In genomic region chr10:110870823-110871235, GRCh38 we compare ENCODE assay signal across 8 cellular contexts. TPM values are rescaled to one million over a fixed set of nuclear protein-coding genes. Genes with fewer than 3 reads are reported as not detected.
DNase-seq lines count a peak whose midpoint lies in the region; ATAC-seq, FAIRE-seq and TF ChIP-seq lines count a peak whose summit lies in the region.

No MANE protein-coding gene starts in this region.

- ATAC-seq in activated CD8-positive, alpha-beta T cell treated with anti-CD3 and anti-CD28 coated beads, Interleukin-2, amount 10 ng/mL, durations not matched to agents 7 days and 5 days = no peak

- peak overlapping the region; percentile 96 for H3K27ac Mint-ChIP-seq in activated CD8-positive, alpha-beta T cell treated with anti-CD3 and anti-CD28 coated beads, Interleukin-2, amount 10 ng/mL, durations not matched to agents 7 days and 5 days

- H3K4me3 ChIP-seq in iPS-18a (ENCODE audit: low read length) = peak overlapping the region; percentile 65
- H3K4me3 ChIP-seq in stomach = peak overlapping the region; percentile 85 to 96 (median 86)

- H3K9me3 ChIP-seq in iPS-18a (ENCODE audit: control insufficient read depth, low read depth, low read length) = no peaks in the 10 kb centered on the region
- H3K9me3 ChIP-seq in stomach = no peaks in the 10 kb centered on the region

- H3K4me1 Mint-ChIP-seq in activated CD8-positive, alpha-beta T cell treated with anti-CD3 and anti-CD28 coated beads, Interleukin-2, amount 10 ng/mL, durations not matched to agents 7 days and 5 days (ENCODE audit: low read depth) = peaks cover 71% of the 10 kb centered on the region

- no peaks in the 10 kb centered on the region for H3K9me3 Mint-ChIP-seq in activated CD8-positive, alpha-beta T cell treated with anti-CD3 and anti-CD28 coated beads, Interleukin-2, amount 10 ng/mL, durations not matched to agents 7 days and 5 days (ENCODE audit: insufficient read depth)

- no peaks in the 10 kb centered on the region for H3K27me3 Mint-ChIP-seq in activated CD8-positive, alpha-beta T cell treated with anti-CD3 and anti-CD28 coated beads, Interleukin-2, amount 10 ng/mL, durations not matched to agents 7 days and 5 days (ENCODE audit: low read depth)

- POLR2A ChIA-PET in activated CD8-positive, alpha-beta T cell treated with anti-CD3 and anti-CD28 coated beads, Interleukin-2, amount 10 ng/mL, durations not matched to agents 7 days and 5 days (lab: Charles Lee) = interaction anchor here (0.8 to 3.2 kb wide), 13 partner anchors 10 to 131 kb away, joined by 3 to 24 read pairs (median 6); partner anchors contain the start of genes BBIP1 and SHOC2

- CTCF ChIA-PET in activated CD8-positive, alpha-beta T cell treated with anti-CD3 and anti-CD28 coated beads, Interleukin-2, amount 10 ng/mL, durations not matched to agents 7 days and 5 days (lab: Charles Lee) = interaction anchor here (1.0 to 1.8 kb wide), 5 partner anchors 10 to 68 kb away, joined by 3 to 12 read pairs (median 11); no protein-coding TSS in a partner anchor

- H3K36me3 ChIP-seq in iPS-18a (ENCODE audit: control insufficient read depth, low read depth, low read length) (no peaks in the 10 kb centered on the region), stomach (peaks cover 0 to 1% (median under 1%) of the 10 kb centered on the region in 4 donors)

- TF ChIP-seq CTCF in stomach (IDR thresholded peaks at IDR 0.05) = no peak

- DNase-seq in DMS53 (lab: John Stamatoyannopoulos, UW) (peak; percentile 47), DMS53 treated with DMSO at 0.1 percent for 48 hours (lab: John Stamatoyannopoulos, UW; ENCODE audit: unreplicated experiment) (no peak), stomach (no peak), posterior vena cava (ENCODE audit: low spot score) (no peak), RCC 7860 (ENCODE audit: low spot score) (no peak), glomerular visceral epithelial cell (ENCODE audit: extremely low spot score) (no peak)
- peak; percentile 22 for DNase-seq in activated CD8-positive, alpha-beta T cell treated with anti-CD3 and anti-CD28 coated beads, Interleukin-2, amount 10 ng/mL, durations not matched to agents 7 days and 5 days

- H3K27ac ChIP-seq in iPS-18a (ENCODE audit: low read length) = peak overlapping the region; percentile 77
- H3K27ac ChIP-seq in stomach = peak overlapping the region; percentile 92 to 99 (median 98)

- peaks cover 16% of the 10 kb centered on the region for H3K4me1 ChIP-seq in iPS-18a (ENCODE audit: control insufficient read depth, low read depth, low read length)
- peaks cover 24 to 72% (median 45%) of the 10 kb centered on the region in 4 donors for H3K4me1 ChIP-seq in stomach

- H3K27me3 ChIP-seq in iPS-18a (ENCODE audit: control insufficient read depth, insufficient read depth, low read length) = no peaks in the 10 kb centered on the region
- no peaks in the 10 kb centered on the region for H3K27me3 ChIP-seq in stomach

- whole genome bisulfite sequencing in stomach, 5 donors = 63 to 71% (median 68%) methylated on average over 10 of the region's 10 CpGs

- H3K4me3 Mint-ChIP-seq in activated CD8-positive, alpha-beta T cell treated with anti-CD3 and anti-CD28 coated beads, Interleukin-2, amount 10 ng/mL, durations not matched to agents 7 days and 5 days = peak overlapping the region; percentile 89

- TF ChIP-seq POLR2A in stomach (IDR thresholded peaks at IDR 0.05) = no peak

- peak overlapping the region; percentile 69 for H3K9ac ChIP-seq in iPS-18a (ENCODE audit: low read length)

- FAIRE-seq in RCC 7860 (lab: Jason Lieb, UNC) = no peak

- intact Hi-C loops in stomach (cut with DNase I; ENCODE audit: low total_unique reads) (no loop called here), posterior vena cava (cut with DNase I) (loop anchor here in 1 of 2 donors (5.0 kb wide), 2 partner anchors 49 to 64 kb away; no protein-coding TSS in a partner anchor)

- peaks cover 16% of the 10 kb centered on the region for H3K36me3 Mint-ChIP-seq in activated CD8-positive, alpha-beta T cell treated with anti-CD3 and anti-CD28 coated beads, Interleukin-2, amount 10 ng/mL, durations not matched to agents 7 days and 5 days (ENCODE audit: low read depth)

- TF ChIP-seq EP300 in stomach (IDR thresholded peaks at IDR 0.05) = no peak

RNA-seq across cellular contexts. Expression of gene PDCD4, which starts 0.9 kb away (rescaled TPM):
- 10 to 100 TPM; 97.1 to 98.4 TPM for total RNA-seq in activated CD8-positive, alpha-beta T cell treated with anti-CD3 and anti-CD28 coated beads, Interleukin-2, amount 10 ng/mL, durations not matched to agents 7 days and 5 days
- 100 to 1,000 TPM in 3 of 5 donors, 10 to 100 TPM in 2; 39.3 to 605 (median 130) TPM for total RNA-seq in stomach
- polyA plus RNA-seq in stomach = 100 to 1,000 TPM; 111 to 122 (median 115) TPM
- total RNA-seq in posterior vena cava = 10 to 100 TPM; 54.9 to 55.0 TPM

RNA-seq across cellular contexts. Expression of gene BBIP1, which starts 48.2 kb away (rescaled TPM):
- total RNA-seq in activated CD8-positive, alpha-beta T cell treated with anti-CD3 and anti-CD28 coated beads, Interleukin-2, amount 10 ng/mL, durations not matched to agents 7 days and 5 days = 10 to 100 TPM; 20.7 to 21.1 TPM
- 100 to 1,000 TPM in 1 of 5 donors, 10 to 100 TPM in 3, under 1 TPM in 1; 0.58 to 125 (median 32.7) TPM for total RNA-seq in stomach
- polyA plus RNA-seq in stomach = 10 to 100 TPM; 21.7 to 27.0 (median 21.8) TPM
- 10 to 100 TPM; 36.3 to 38.6 TPM for total RNA-seq in posterior vena cava

RNA-seq across cellular contexts. Expression of gene SHOC2, which starts 48.6 kb away (rescaled TPM):
- total RNA-seq in activated CD8-positive, alpha-beta T cell treated with anti-CD3 and anti-CD28 coated beads, Interleukin-2, amount 10 ng/mL, durations not matched to agents 7 days and 5 days = 10 to 100 TPM; 40.0 to 43.2 TPM
- total RNA-seq in stomach = 100 to 1,000 TPM in 1 of 5 donors, 10 to 100 TPM in 4; 24.9 to 550 (median 68.3) TPM
- 10 to 100 TPM; 13.2 to 27.2 (median 18.2) TPM for polyA plus RNA-seq in stomach
- total RNA-seq in posterior vena cava = 10 to 100 TPM; 70.1 to 80.0 TPM

Comparison
In these comparisons a context has a peak if more than half of its experiments do, and no peak if none do; other contexts are left out.
1. DNase-seq: peak in DMS53 (single experiment) and activated CD8-positive, alpha-beta T cell treated with anti-CD3 and anti-CD28 coated beads, Interleukin-2, amount 10 ng/mL, durations not matched to agents 7 days and 5 days (single experiment); none in DMS53 treated with DMSO at 0.1 percent for 48 hours (single experiment), stomach (single experiment), posterior vena cava (single experiment), RCC 7860 (single experiment) and glomerular visceral epithelial cell (single experiment).